Comparison of ENCODE assay signal across 1 cellular context in genomic region chr16:89200124-89200849, GRCh38.
TF ChIP-seq lines count a peak whose summit lies in the region.

TSS of gene SLC22A31 (minus strand) at chr16:89200537. CDS start at chr16:89200501, 36 bp downstream.

TF ChIP-seq in HepG2, 621 proteins besides CTCF, POLR2A, EP300 and RAD21 (continued from another document and continues in another):
- TF ChIP-seq E2F2 (CRISPR knock-in tag; IDR thresholded peaks at IDR 0.05; ENCODE audit: borderline replicate concordance), result 0 out of 2 replicates have a peak, but pooled peaks have one; percentile 23
- TF ChIP-seq ISL2 (CRISPR knock-in tag; IDR thresholded peaks at IDR 0.05), result no peak
- peak; percentile 30; the same call in 1 of the 2 replicates for TF ChIP-seq FOXK1 (CRISPR knock-in tag; IDR thresholded peaks at IDR 0.05; ENCODE audit: borderline replicate concordance, low read depth)
- TF ChIP-seq ZNF660 (CRISPR knock-in tag; IDR thresholded peaks at IDR 0.05; ENCODE audit: borderline replicate concordance, low read depth), result no peak
- TF ChIP-seq KLF11 (CRISPR knock-in tag; IDR thresholded peaks at IDR 0.05), result 0 out of 2 replicates have a peak, but pooled peaks have one; percentile 20
- no peak for TF ChIP-seq ZNF691 (CRISPR knock-in tag; IDR thresholded peaks at IDR 0.05; ENCODE audit: borderline replicate concordance, low read depth)
- TF ChIP-seq CC2D1A (CRISPR knock-in tag; IDR thresholded peaks at IDR 0.05), result no peak
- peak; percentile 81; the same call in 1 of the 2 replicates for TF ChIP-seq ZFP90 (CRISPR knock-in tag; IDR thresholded peaks at IDR 0.05; ENCODE audit: borderline replicate concordance)
- peak; percentile 41; the same call in 1 of the 2 replicates for TF ChIP-seq CEBPG (CRISPR knock-in tag; IDR thresholded peaks at IDR 0.05)
- peak; percentile 85 for TF ChIP-seq ZNF639 (CRISPR knock-in tag; conservative IDR thresholded peaks at IDR 0.05)
- peak; percentile 29; the same call in 1 of the 2 replicates for TF ChIP-seq PREB (CRISPR knock-in tag; IDR thresholded peaks at IDR 0.05)
- peak; percentile 77; the same call in 1 of the 2 replicates for TF ChIP-seq NR1H2 (CRISPR knock-in tag; IDR thresholded peaks at IDR 0.05; ENCODE audit: borderline replicate concordance, low read depth)
- no peak for TF ChIP-seq ZBTB33 (CRISPR knock-in tag; IDR thresholded peaks at IDR 0.05)
- peak; percentile 68 for TF ChIP-seq ZNF18 (CRISPR knock-in tag; IDR thresholded peaks at IDR 0.05; ENCODE audit: insufficient replicate concordance)
- TF ChIP-seq HIVEP1 (CRISPR knock-in tag; IDR thresholded peaks at IDR 0.05), result peak; percentile 79
- peak; percentile 80 for TF ChIP-seq ELF3 (CRISPR knock-in tag; IDR thresholded peaks at IDR 0.05)
- 0 out of 2 replicates have a peak, but pooled peaks have one; percentile 36 for TF ChIP-seq TSC22D2 (CRISPR knock-in tag; IDR thresholded peaks at IDR 0.05; ENCODE audit: borderline replicate concordance)
- no peak; the same call in 1 of the 2 replicates for TF ChIP-seq POLR2AphosphoS2 (IDR thresholded peaks at IDR 0.05; ENCODE audit: low read depth, low read length)
- 0 out of 2 replicates have a peak, but pooled peaks have one; percentile 60 for TF ChIP-seq THAP8 (CRISPR knock-in tag; IDR thresholded peaks at IDR 0.05; ENCODE audit: borderline replicate concordance)
- no peak for TF ChIP-seq HMG20B (CRISPR knock-in tag; conservative IDR thresholded peaks at IDR 0.05)
- TF ChIP-seq PAX8 (CRISPR knock-in tag; IDR thresholded peaks at IDR 0.05; ENCODE audit: borderline replicate concordance), result no peak
- no peak for TF ChIP-seq SRF (IDR thresholded peaks at IDR 0.05; ENCODE audit: low read depth, low read length)
- no peak for TF ChIP-seq DNMT3B (CRISPR knock-in tag; conservative IDR thresholded peaks at IDR 0.05)
- TF ChIP-seq ZNF629 (CRISPR knock-in tag; conservative IDR thresholded peaks at IDR 0.05), result no peak
- TF ChIP-seq RORA (CRISPR knock-in tag; IDR thresholded peaks at IDR 0.05), result no peak
- TF ChIP-seq IRF2 (CRISPR knock-in tag; IDR thresholded peaks at IDR 0.05), result no peak
- TF ChIP-seq ZNF670 (CRISPR knock-in tag; IDR thresholded peaks at IDR 0.05; ENCODE audit: borderline replicate concordance), result no peak
- peak; percentile 70; the same call in 1 of the 2 replicates for TF ChIP-seq SAFB2 (CRISPR knock-in tag; IDR thresholded peaks at IDR 0.05; ENCODE audit: borderline replicate concordance, low read depth)
- peak; percentile 79; the same call in 1 of the 2 replicates for TF ChIP-seq TGIF2 (CRISPR knock-in tag; IDR thresholded peaks at IDR 0.05)
- TF ChIP-seq SETDB1 (CRISPR knock-in tag; IDR thresholded peaks at IDR 0.05; ENCODE audit: borderline replicate concordance), result no peak
- TF ChIP-seq ZNF652 (CRISPR knock-in tag; IDR thresholded peaks at IDR 0.05; ENCODE audit: borderline replicate concordance, low read depth), result no peak
- no peak for TF ChIP-seq ZNF564 (CRISPR knock-in tag; IDR thresholded peaks at IDR 0.05)
- TF ChIP-seq ZNF280D (CRISPR knock-in tag; IDR thresholded peaks at IDR 0.05), result peak; percentile 41; the same call in 1 of the 2 replicates
- no peak for TF ChIP-seq NKX3-1 (CRISPR knock-in tag; IDR thresholded peaks at IDR 0.05)
- peak; percentile 77; the same call in 1 of the 2 replicates for TF ChIP-seq BRD4 (CRISPR knock-in tag; IDR thresholded peaks at IDR 0.05)
- no peak for TF ChIP-seq ZNF768 (CRISPR knock-in tag; IDR thresholded peaks at IDR 0.05)
- no peak for TF ChIP-seq TCF7 (IDR thresholded peaks at IDR 0.05; ENCODE audit: low read depth)
- TF ChIP-seq SALL2 (CRISPR knock-in tag; IDR thresholded peaks at IDR 0.05), result peak; percentile 56; the same call in 1 of the 2 replicates
- TF ChIP-seq ETV6 (CRISPR knock-in tag; conservative IDR thresholded peaks at IDR 0.05), result peak; percentile 71
- peak; percentile 57 for TF ChIP-seq NR0B2 (CRISPR knock-in tag; IDR thresholded peaks at IDR 0.05)
- TF ChIP-seq REPIN1 (CRISPR knock-in tag; IDR thresholded peaks at IDR 0.05; ENCODE audit: borderline replicate concordance, low read depth), result peak; percentile 58; the same call in 1 of the 2 replicates
- TF ChIP-seq SAP130 (CRISPR knock-in tag; IDR thresholded peaks at IDR 0.05; ENCODE audit: low read depth), result peak; percentile 95
- no peak for TF ChIP-seq ELK4 (CRISPR knock-in tag; IDR thresholded peaks at IDR 0.05; ENCODE audit: borderline replicate concordance)
- peak; percentile 2; the same call in 1 of the 2 replicates for TF ChIP-seq KMT2A (CRISPR knock-in tag; IDR thresholded peaks at IDR 0.05)
- no peak for TF ChIP-seq ZNF224 (CRISPR knock-in tag; IDR thresholded peaks at IDR 0.05)
- TF ChIP-seq ZBTB42 (CRISPR knock-in tag; IDR thresholded peaks at IDR 0.05), result peak; percentile 42; the same call in 1 of the 2 replicates
- TF ChIP-seq ZC3H13 (CRISPR knock-in tag; IDR thresholded peaks at IDR 0.05), result no peak; the same call in 1 of the 2 replicates
- TF ChIP-seq MLX (CRISPR knock-in tag; IDR thresholded peaks at IDR 0.05), result 0 out of 2 replicates have a peak, but pooled peaks have one; percentile 18
- peak; percentile 76 for TF ChIP-seq KDM5B (CRISPR knock-in tag; IDR thresholded peaks at IDR 0.05; ENCODE audit: borderline replicate concordance)
- TF ChIP-seq ASH2L (IDR thresholded peaks at IDR 0.05; ENCODE audit: insufficient read length, low read depth, low read length), result peak; percentile 77
- no peak for TF ChIP-seq STAG1 (CRISPR knock-in tag; IDR thresholded peaks at IDR 0.05)
- no peak for TF ChIP-seq FOXO4 (CRISPR knock-in tag; conservative IDR thresholded peaks at IDR 0.05)
